ENCODE assay signal across 1 cellular context in genomic region chr14:103702497-103703432, GRCh38.
TF ChIP-seq lines count a peak whose summit lies in the region.

No MANE protein-coding gene starts in this region.

TF ChIP-seq in HepG2, 621 proteins besides CTCF, POLR2A, EP300 and RAD21:
- TF ChIP-seq ZNF850 (CRISPR knock-in tag; conservative IDR thresholded peaks at IDR 0.05) (no peak), AGO2 (optimal IDR thresholded peaks at IDR 0.05; ENCODE audit: low read depth, low read length) (peak; percentile 64)
